14 cellular contexts compared by ENCODE assay signal in the genomic region with DNA sequence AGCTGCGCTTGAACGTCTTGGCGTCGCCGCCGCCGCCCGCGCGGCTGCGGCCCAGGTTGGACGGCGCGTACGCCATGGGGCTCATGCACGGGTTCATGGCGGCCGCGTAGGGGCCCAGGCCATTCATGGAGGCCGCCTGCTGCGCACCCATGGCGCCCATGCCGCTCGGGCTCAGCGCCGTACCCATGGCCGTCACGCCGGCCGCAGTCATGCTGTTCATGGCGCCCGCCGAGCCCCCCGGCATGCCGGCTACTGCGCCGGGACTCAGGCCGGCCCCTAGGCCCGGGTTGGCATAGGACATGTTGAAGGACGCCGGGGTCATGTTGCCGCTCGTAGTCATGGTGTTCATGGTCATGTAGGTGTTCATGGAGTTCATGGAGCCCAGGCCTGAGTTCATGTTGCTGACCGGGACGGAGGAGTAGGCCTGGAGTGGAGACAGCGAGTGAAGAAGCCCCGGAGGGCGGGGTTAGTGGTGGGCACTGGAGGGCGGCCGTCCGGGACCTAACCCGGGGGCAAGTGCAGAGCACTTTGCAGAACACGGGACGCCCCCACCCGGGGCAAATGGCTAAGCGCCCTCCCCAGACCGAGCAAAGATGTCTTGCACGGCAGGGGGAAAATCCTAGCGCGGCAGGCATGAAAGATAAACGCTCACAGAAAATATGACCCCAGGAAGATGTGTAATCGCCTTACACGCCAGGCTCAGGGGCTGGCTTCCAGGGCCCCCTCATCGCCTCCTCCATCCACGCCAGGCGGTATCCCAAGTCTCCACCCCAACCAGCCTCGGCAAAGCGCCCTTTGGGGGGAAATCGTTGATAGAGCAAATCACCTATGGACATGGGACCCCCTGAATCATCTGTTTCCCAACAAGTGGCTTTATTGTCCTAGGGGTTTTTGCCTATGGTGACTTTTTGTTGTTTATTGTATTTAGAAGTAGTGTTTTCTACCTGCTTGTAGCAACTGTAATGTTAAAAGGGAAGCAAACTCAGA. TPM values are rescaled to one million over a fixed set of nuclear protein-coding genes. Genes with fewer than 3 reads are reported as not detected.
DNase-seq lines count a peak whose midpoint lies in the region; FAIRE-seq and TF ChIP-seq lines count a peak whose summit lies in the region.
"Had no signal": no experiment of that assay in that cellular context is flagged by ENCODE, and none has a peak within 500 bp of the region (broad histone marks: within the 10 kb centered on the region; RNA-seq: fewer than 3 reads in every experiment).

No MANE protein-coding gene starts in this region.

- H3K18ac ChIP-seq in trophoblast cell (ENCODE audit: low read length): no peak overlapping the region

- H2AK5ac ChIP-seq in trophoblast cell (ENCODE audit: low read length): no peak overlapping the region

- peaks cover 59% of the 10 kb centered on the region for H3K27me3 ChIP-seq in trophoblast cell (ENCODE audit: insufficient read depth, low read length)

- H2AFZ ChIP-seq in trophoblast cell (ENCODE audit: insufficient read depth, low read length, poor library complexity): no peak overlapping the region

- no peaks in the 10 kb centered on the region for H3K79me1 ChIP-seq in trophoblast cell (ENCODE audit: low read length)

- H3K4me3 ChIP-seq in epithelial cell of esophagus (ENCODE audit: low read length) (peak overlapping the region; percentile 62), trophoblast cell (ENCODE audit: low read depth, low read length) (peak overlapping the region; percentile 1)

- POLR2A ChIA-PET in GM10248 (lab: Yijun Ruan, JAX): no interaction called here

- no peak overlapping the region for H2BK12ac ChIP-seq in trophoblast cell (ENCODE audit: low read length)

- DNase-seq in GM10266 (ENCODE audit: extremely low spot score) (peak; percentile 36), NCI-H146 (lab: John Stamatoyannopoulos, UW) (peak; percentile 67), epithelial cell of esophagus (ENCODE audit: low read depth) (peak; percentile 45), trophoblast cell (no peak), frontal cortex (ENCODE audit: low spot score in 2 of 2) (no peak), GM10248 (ENCODE audit: extremely low spot score) (no peak), epidermal melanocyte (ENCODE audit: insufficient read length, low spot score) (no peak), LoVo (ENCODE audit: low spot score) (no peak)
- DNase-seq: activated CD4-positive, CD25-positive, alpha-beta regulatory T cell treated with anti-CD3 and anti-CD28 coated beads, Interleukin-2, amount 50 U/mL, for 72 hours; erythroblast; GF-D8; left ventricle myocardium superior had no signal

- no peak overlapping the region for H3K23ac ChIP-seq in trophoblast cell (ENCODE audit: low read length)

- FAIRE-seq in frontal cortex (lab: Jason Lieb, UNC): no peak

- H2BK120ac ChIP-seq in trophoblast cell (ENCODE audit: insufficient read depth, low read length, poor library complexity): no peak overlapping the region

- TF ChIP-seq CTCF in GM10266 (IDR thresholded peaks at IDR 0.05; ENCODE audit: control insufficient read depth, insufficient read depth, low read depth, missing control alignments) (no peak), epithelial cell of esophagus (IDR thresholded peaks at IDR 0.05; ENCODE audit: insufficient read depth, low read depth, low read length, missing control alignments) (no peak), GM10248 (IDR thresholded peaks at IDR 0.05; ENCODE audit: control extremely low read depth, extremely low read depth, low read depth, missing control alignments) (no peak)

- WGBS in trophoblast cell (ENCODE audit: extremely low coverage, insufficient coverage, insufficient read length): no CpG with 5 or more reads among the region's 69 CpGs

- no peak overlapping the region for H3K14ac ChIP-seq in trophoblast cell (ENCODE audit: low read length)

- H3K4me1 ChIP-seq in trophoblast cell (ENCODE audit: control insufficient read depth in 1 of 2, insufficient read depth in 2 of 2, low read length in 2 of 2): peaks cover 16 to 21% of the 10 kb centered on the region in 2 experiments

- no peaks in the 10 kb centered on the region for H3K79me2 ChIP-seq in trophoblast cell (ENCODE audit: control insufficient read depth, insufficient read depth, low read length, poor library complexity)

- no peak overlapping the region for H4K8ac ChIP-seq in trophoblast cell (ENCODE audit: low read depth, low read length)

- peaks cover 12% of the 10 kb centered on the region for H3K9me3 ChIP-seq in trophoblast cell (ENCODE audit: insufficient read depth, low read depth, low read length)

- no peak overlapping the region for H3K4ac ChIP-seq in trophoblast cell (ENCODE audit: low read depth, low read length)

- H3K4me2 ChIP-seq in trophoblast cell (ENCODE audit: low read length): peak overlapping the region; percentile 52

- H4K91ac ChIP-seq in trophoblast cell (ENCODE audit: low read depth, low read length): no peak overlapping the region

- no peak overlapping the region for H4K12ac ChIP-seq in trophoblast cell (ENCODE audit: low read depth, low read length)

- no peaks in the 10 kb centered on the region for H3K36me3 ChIP-seq in trophoblast cell (ENCODE audit: control insufficient read depth in 1 of 2, insufficient read depth in 2 of 2, low read length in 2 of 2)

- no peak overlapping the region for H3K27ac ChIP-seq in trophoblast cell (ENCODE audit: low read depth, low read length)

- CTCF ChIA-PET in GM10248 (lab: Yijun Ruan, JAX): no interaction called here

- H2BK5ac ChIP-seq in trophoblast cell (ENCODE audit: low read depth, low read length, poor library complexity): no peak overlapping the region

- H3K9ac ChIP-seq in trophoblast cell (ENCODE audit: low read length): no peak overlapping the region

RNA-seq across cellular contexts. Expression of gene FOXA1, which starts 2.5 kb away (rescaled TPM):
- 2.5 and 2.7 TPM in 2 replicates for polyA plus RNA-seq in trophoblast cell (2013)
- total RNA-seq in frontal cortex: not detected
- total RNA-seq: left ventricle myocardium superior, M059J, temporal lobe had no signal

RNA-seq across cellular contexts. Expression of gene TTC6, which starts 2.8 kb away (rescaled TPM):
- polyA plus RNA-seq in trophoblast cell (2013): 0.10 and 0.11 TPM in 2 replicates
- 0.41 TPM for total RNA-seq in frontal cortex
- total RNA-seq: left ventricle myocardium superior, M059J had no signal

Comparison
In these comparisons a context has a peak if more than half of its experiments do, and no peak if none do; other contexts are left out.
1. DNase-seq: peak in GM10266 (single experiment), NCI-H146 (single experiment) and epithelial cell of esophagus (single experiment); none in trophoblast cell (0 of 2), frontal cortex (0 of 2), GM10248 (single experiment), epidermal melanocyte (single experiment) and LoVo (single experiment).